ENCODE assay signal across 1 cellular context in the genomic region with DNA sequence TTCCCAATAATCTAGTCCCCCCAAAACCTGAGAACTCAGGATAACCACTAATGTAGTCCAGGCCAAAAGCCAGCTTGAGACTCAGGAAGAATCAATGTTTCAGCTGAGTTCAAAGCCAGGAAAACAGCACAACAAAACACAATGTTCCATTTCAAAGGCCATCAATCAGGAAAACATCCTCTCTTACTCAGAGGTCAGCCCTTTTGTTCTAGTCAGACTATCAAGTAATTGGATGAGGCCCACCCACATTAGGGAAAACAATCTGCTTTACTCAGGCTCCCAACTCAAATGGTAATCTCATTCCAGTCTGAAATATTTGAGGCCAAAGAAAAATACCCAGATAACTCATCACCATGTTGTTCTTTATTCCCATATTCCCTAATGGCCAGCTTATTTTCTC.
TF ChIP-seq lines count a peak whose summit lies in the region.

No MANE protein-coding gene starts in this region.

TF ChIP-seq in GM23338, 12 proteins besides CTCF, POLR2A, EP300 and RAD21:
- TF ChIP-seq ZNF462 (CRISPR knock-in tag; IDR thresholded peaks at IDR 0.05), result no peak
- TF ChIP-seq STAT1 (IDR thresholded peaks at IDR 0.05; ENCODE audit: unreplicated experiment), result no peak
- TF ChIP-seq NANOG (IDR thresholded peaks at IDR 0.05; ENCODE audit: borderline replicate concordance), result peak; percentile 70; the same call in 1 of the 2 replicates
TF ChIP-seq in GM23338: peak in this region for 1.
